Comparison of ENCODE assay signal across 14 cellular contexts in the genomic region with DNA sequence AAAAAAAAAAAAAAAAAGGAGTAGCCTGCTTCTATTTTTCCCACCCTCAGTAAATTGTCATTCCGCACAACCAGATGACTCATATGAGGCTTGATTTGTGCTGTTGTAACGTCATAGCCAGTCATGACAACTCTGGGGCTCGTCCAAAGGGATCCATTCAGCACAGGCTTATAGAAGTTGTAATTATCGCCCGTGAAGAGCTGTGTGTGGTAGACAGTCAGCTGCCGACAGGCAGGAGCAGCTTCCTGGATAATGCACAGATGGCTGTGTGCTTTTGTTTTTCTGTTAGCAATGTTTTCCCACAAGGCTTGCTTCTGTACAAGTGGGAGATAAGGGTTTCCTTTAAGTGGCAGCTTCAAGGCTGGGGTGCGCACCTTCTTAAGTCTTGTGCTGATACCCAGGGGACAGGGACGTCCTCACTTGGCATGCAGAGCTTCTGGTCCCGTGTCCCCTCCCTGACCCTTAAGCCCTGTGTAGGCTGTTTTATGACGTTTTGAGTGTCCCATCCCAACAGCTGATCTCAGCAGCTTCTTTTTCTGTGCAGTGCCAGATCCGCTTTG. TPM values are rescaled to one million over a fixed set of nuclear protein-coding genes. Genes with fewer than 3 reads are reported as not detected.
DNase-seq lines count a peak whose midpoint lies in the region; ATAC-seq, FAIRE-seq and TF ChIP-seq lines count a peak whose summit lies in the region.
"Had no signal": no experiment of that assay in that cellular context is flagged by ENCODE, and none has a peak within 500 bp of the region (broad histone marks: within the 10 kb centered on the region; RNA-seq: fewer than 3 reads in every experiment).

No MANE protein-coding gene starts in this region.

- peak overlapping the region; percentile 39; the same call in 1 of the 3 replicates for H3K27ac ChIP-seq in K562 (ENCODE audit: extremely low read depth, low read depth, low read length)
- H3K27ac ChIP-seq: transverse colon had no signal

- no peaks in the 10 kb centered on the region for H3K36me3 ChIP-seq in K562 (ENCODE audit: control insufficient read depth, insufficient read depth, low read length)
- H3K36me3 ChIP-seq: breast epithelium, transverse colon had no signal

- no peak for TF ChIP-seq EP300 in K562 (IDR thresholded peaks at IDR 0.05; ENCODE audit: low read length)

- ATAC-seq in K562 (peak; percentile 86), HG02973 (IDR thresholded peaks at IDR 0.05; ENCODE audit: unreplicated experiment) (no peak), HG03565 (IDR thresholded peaks at IDR 0.05; ENCODE audit: unreplicated experiment) (no peak), HG03457 (IDR thresholded peaks at IDR 0.05; ENCODE audit: unreplicated experiment) (no peak)

- no peak for TF ChIP-seq CTCF in K562 (IDR thresholded peaks at IDR 0.05 in 2 of 3, conservative IDR thresholded peaks at IDR 0.05 in 1 of 3; ENCODE audit: insufficient read depth in 2 of 3, low read depth in 1 of 3, low read length in 3 of 3)

- H3K27me3 ChIP-seq in K562 (ENCODE audit: control insufficient read depth in 2 of 2, insufficient read depth in 2 of 2, low read length in 2 of 2) = no peaks in the 10 kb centered on the region
- H3K27me3 ChIP-seq: breast epithelium, transverse colon had no signal

- intact Hi-C loops in K562 (cut with micrococcal nuclease) = no loop called here

- CTCF ChIA-PET in K562 (lab: Yijun Ruan, JAX; ENCODE audit: low intra/inter-chr PET ratio) = no interaction called here

- FAIRE-seq in K562 (lab: Jason Lieb, UNC) (peak; percentile 92), H54 (lab: Jason Lieb, UNC) (no peak)

- H4K20me1 ChIP-seq in K562 (replicated peaks; ENCODE audit: control insufficient read depth, insufficient read depth, low read length) = no peaks in the 10 kb centered on the region

- H3K9me1 ChIP-seq in K562 (ENCODE audit: control insufficient read depth, insufficient read depth, low read length) = no peaks in the 10 kb centered on the region

- no TSS peak for BruUV-seq in K562 (replicated peaks; lab: Mats Ljungman, UMichigan)

- H3K4me3 ChIP-seq in K562 = no peak overlapping the region
- H3K4me3 ChIP-seq: breast epithelium, transverse colon had no signal

- TF ChIP-seq POLR2A in K562 (conservative IDR thresholded peaks at IDR 0.05) (no peak), H54 (IDR thresholded peaks at IDR 0.05; ENCODE audit: low read depth, low read length) (no peak)

- H3K9me3 ChIP-seq in K562 (replicated peaks; ENCODE audit: control insufficient read depth, insufficient read depth, low read depth, low read length) = no peaks in the 10 kb centered on the region
- H3K9me3 ChIP-seq: breast epithelium, transverse colon had no signal

- WGBS in K562 (ENCODE audit: insufficient coverage, low coverage, missing lambda C conversion rate) = 14% methylated on average over 11 of the region's 11 CpGs

- peak overlapping the region; percentile 16 to 30; a peak in 2 of 4 replicates for H3K9ac ChIP-seq in K562 (ENCODE audit: insufficient read depth in 1 of 2, low read depth in 2 of 2, low read length in 2 of 2)

- peak overlapping the region; percentile 57 for H2AFZ ChIP-seq in K562 (ENCODE audit: low read depth, low read length)

- in situ Hi-C loops in K562 (cut with MboI) = no loop called here

- H3K4me2 ChIP-seq in K562 (ENCODE audit: insufficient read depth, low read length) = peak overlapping the region; percentile 71

- POLR2A ChIA-PET in K562 (lab: Yijun Ruan, JAX) = interaction anchor here (0.6 to 1.2 kb wide), 4 partner anchors 8 to 30 kb away, joined by 3 to 5 read pairs (median 4); a partner anchor contains a TSS

- DNase-seq in DMS79 (lab: John Stamatoyannopoulos, UW) (peak; percentile 73), NCI-H2029 treated with DMSO at 0.1 percent for 48 hours (lab: John Stamatoyannopoulos, UW) (peak; percentile 55), K562 (ENCODE audit: extremely low read depth in 1 of 4, low spot score in 3 of 4) (peak in 3 of 4 experiments; percentile 34 to 73 (median 72)), lung microvascular endothelial cell (ENCODE audit: low read depth in 2 of 2) (peak; percentile 65 to 74), H54 (ENCODE audit: insufficient read length, low spot score) (no peak)
- DNase-seq: Calu3, KBM-7, SHP77 treated with DMSO at 0.1 percent for 48 hours, transverse colon had no signal

- no peak for TF ChIP-seq RAD21 in K562 (CRISPR knock-in tag; conservative IDR thresholded peaks at IDR 0.05 in 1 of 2, IDR thresholded peaks at IDR 0.05 in 1 of 2)

- H3K79me2 ChIP-seq in K562 (ENCODE audit: control insufficient read depth, insufficient read depth, low read length) = no peaks in the 10 kb centered on the region

- H3K4me1 ChIP-seq in K562 (replicated peaks in 1 of 2; ENCODE audit: control insufficient read depth in 2 of 2, insufficient read depth in 2 of 2, low read length in 2 of 2) = peaks cover 6 to 14% of the 10 kb centered on the region in 2 experiments; a peak in 3 of 5 replicates
- H3K4me1 ChIP-seq: breast epithelium, transverse colon had no signal

TF ChIP-seq in K562, 482 proteins besides CTCF, POLR2A, EP300 and RAD21 (continues in another document):
- TF ChIP-seq TEAD4 (IDR thresholded peaks at IDR 0.05; ENCODE audit: low read length) = peak; percentile 30; the same call in 1 of the 2 replicates
- TF ChIP-seq TEAD4 (CRISPR knock-in tag; IDR thresholded peaks at IDR 0.05; ENCODE audit: borderline replicate concordance) = no peak
- TF ChIP-seq TAF1 (IDR thresholded peaks at IDR 0.05; ENCODE audit: control insufficient read depth, extremely low read depth, insufficient read depth, low read length, severe bottlenecking) = no peak
- TF ChIP-seq ZNF830 (CRISPR knock-in tag; IDR thresholded peaks at IDR 0.05) = no peak
- TF ChIP-seq ELF2 (CRISPR knock-in tag; IDR thresholded peaks at IDR 0.05) = no peak
- no peak for TF ChIP-seq ZKSCAN3 (CRISPR knock-in tag; IDR thresholded peaks at IDR 0.05)
- TF ChIP-seq KLF16 (IDR thresholded peaks at IDR 0.05) = no peak
- TF ChIP-seq, protein P1, sequence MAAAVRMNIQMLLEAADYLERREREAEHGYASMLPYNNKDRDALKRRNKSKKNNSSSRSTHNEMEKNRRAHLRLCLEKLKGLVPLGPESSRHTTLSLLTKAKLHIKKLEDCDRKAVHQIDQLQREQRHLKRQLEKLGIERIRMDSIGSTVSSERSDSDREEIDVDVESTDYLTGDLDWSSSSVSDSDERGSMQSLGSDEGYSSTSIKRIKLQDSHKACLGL (CRISPR knock-in tag; IDR thresholded peaks at IDR 0.05; ENCODE audit: borderline replicate concordance, poor library complexity, severe bottlenecking) = no peak
- TF ChIP-seq POLR3A (IDR thresholded peaks at IDR 0.05; ENCODE audit: borderline replicate concordance, extremely low read depth, insufficient read depth, insufficient read length) = no peak
- TF ChIP-seq, protein P2, sequence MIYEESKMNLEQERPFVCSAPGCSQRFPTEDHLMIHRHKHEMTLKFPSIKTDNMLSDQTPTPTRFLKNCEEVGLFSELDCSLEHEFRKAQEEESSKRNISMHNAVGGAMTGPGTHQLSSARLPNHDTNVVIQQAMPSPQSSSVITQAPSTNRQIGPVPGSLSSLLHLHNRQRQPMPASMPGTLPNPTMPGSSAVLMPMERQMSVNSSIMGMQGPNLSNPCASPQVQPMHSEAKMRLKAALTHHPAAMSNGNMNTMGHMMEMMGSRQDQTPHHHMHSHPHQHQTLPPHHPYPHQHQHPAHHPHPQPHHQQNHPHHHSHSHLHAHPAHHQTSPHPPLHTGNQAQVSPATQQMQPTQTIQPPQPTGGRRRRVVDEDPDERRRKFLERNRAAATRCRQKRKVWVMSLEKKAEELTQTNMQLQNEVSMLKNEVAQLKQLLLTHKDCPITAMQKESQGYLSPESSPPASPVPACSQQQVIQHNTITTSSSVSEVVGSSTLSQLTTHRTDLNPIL (CRISPR knock-in tag; IDR thresholded peaks at IDR 0.05) = no peak

RNA-seq across cellular contexts. Expression of a gene that starts 26.0 kb away (rescaled TPM):
- 65.5 and 121 TPM in 2 replicates for total RNA-seq in K562 (2011; cell fraction: chromatin; rRNA removed; ENCODE audit: low replicate concordance)
- 41.4 and 46.6 TPM in 2 replicates for total RNA-seq in K562 (2011; cell fraction: nucleolus; rRNA removed)
- total RNA-seq in K562 (2011; cell fraction: nucleoplasm; rRNA removed) = 50.2 and 55.7 TPM in 2 replicates
- 4.5 and 8.3 TPM in 2 replicates for total RNA-seq in K562 (2014; rRNA removed)
- total RNA-seq in K562 (2014; rRNA removed; fragmentation: Illumina TruSeq; extraction: Trizol) = 4.8 and 5.4 TPM in 2 replicates
- total RNA-seq in K562 (2015; rRNA removed; fragmentation: Illumina TruSeq; extraction: Trizol) = 6.9 and 7.2 TPM in 2 replicates
- total RNA-seq in K562 (2021) = 10.2 and 12.8 TPM in 2 replicates
- 4.8 and 6.5 TPM in 2 replicates for polyA plus RNA-seq in K562 (2011; rRNA removed)
- polyA plus RNA-seq in K562 (2011; cell fraction: cytosol; rRNA removed) = 3.0 and 4.4 TPM in 2 replicates
- 3.4 and 6.4 TPM in 2 replicates for polyA plus RNA-seq in K562 (2011; cell fraction: nucleus; rRNA removed)
- polyA plus RNA-seq in K562 (2012) = 7.0 and 8.2 TPM in 2 replicates
- 4.8 TPM in 2 replicates for polyA plus RNA-seq in K562 (2014; fragmentation: Illumina TruSeq; extraction: Trizol)
- polyA plus RNA-seq in K562 (2014; fragmentation: Nextera tagmentation; extraction: Ambion mirVana) = 1 to 10 TPM; 1.5 to 5.5 TPM
- 3.7 and 4.1 TPM in 2 replicates for polyA plus RNA-seq in K562 (2014; rRNA removed)
- polyA minus RNA-seq in K562 (2011; rRNA and poly(A)+ RNA removed) = 13.4 and 13.6 TPM in 2 replicates
- polyA minus RNA-seq in K562 (2011; cell fraction: cytosol; rRNA and poly(A)+ RNA removed) = 7.3 and 9.1 TPM in 2 replicates
- polyA minus RNA-seq in K562 (2011; cell fraction: nucleus; rRNA and poly(A)+ RNA removed) = 12.8 and 26.5 TPM in 2 replicates
- total RNA-seq in lung microvascular endothelial cell = 6.8 and 7.5 TPM in 2 replicates

RNA-seq across cellular contexts. Expression of a gene that starts 37.5 kb away (rescaled TPM):
- not detected in 2 replicates for total RNA-seq in K562 (2011; cell fraction: chromatin; rRNA removed; ENCODE audit: low replicate concordance)
- not detected in 2 replicates for total RNA-seq in K562 (2011; cell fraction: nucleolus; rRNA removed)
- not detected in 2 replicates for total RNA-seq in K562 (2011; cell fraction: nucleoplasm; rRNA removed)
- total RNA-seq in K562 (2014; rRNA removed) (not detected in 2 replicates), K562 (2014; rRNA removed; fragmentation: Illumina TruSeq; extraction: Trizol) (not detected in 2 replicates), K562 (2015; rRNA removed; fragmentation: Illumina TruSeq; extraction: Trizol) (not detected in 2 replicates), K562 (2021) (not detected in 2 replicates), lung microvascular endothelial cell (not detected in 2 replicates)
- polyA plus RNA-seq in K562 (2011; rRNA removed) (not detected in 2 replicates), K562 (2014; fragmentation: Illumina TruSeq; extraction: Trizol) (not detected in 2 replicates), K562 (2014; fragmentation: Nextera tagmentation; extraction: Ambion mirVana) (not detected), K562 (2014; rRNA removed) (not detected in 2 replicates)
- not detected in 2 replicates for polyA plus RNA-seq in K562 (2011; cell fraction: cytosol; rRNA removed)
- not detected in 2 replicates for polyA plus RNA-seq in K562 (2011; cell fraction: nucleus; rRNA removed)
- polyA plus RNA-seq in K562 (2012) = not detected in 2 replicates
- not detected in 2 replicates for polyA minus RNA-seq in K562 (2011; rRNA and poly(A)+ RNA removed)
- polyA minus RNA-seq in K562 (2011; cell fraction: cytosol; rRNA and poly(A)+ RNA removed) = not detected in 2 replicates
- polyA minus RNA-seq in K562 (2011; cell fraction: nucleus; rRNA and poly(A)+ RNA removed) = not detected in 2 replicates
- total RNA-seq: Calu3 had no signal
- polyA plus RNA-seq: neural cell had no signal
